24 cellular contexts compared by ENCODE assay signal in the genomic region with DNA sequence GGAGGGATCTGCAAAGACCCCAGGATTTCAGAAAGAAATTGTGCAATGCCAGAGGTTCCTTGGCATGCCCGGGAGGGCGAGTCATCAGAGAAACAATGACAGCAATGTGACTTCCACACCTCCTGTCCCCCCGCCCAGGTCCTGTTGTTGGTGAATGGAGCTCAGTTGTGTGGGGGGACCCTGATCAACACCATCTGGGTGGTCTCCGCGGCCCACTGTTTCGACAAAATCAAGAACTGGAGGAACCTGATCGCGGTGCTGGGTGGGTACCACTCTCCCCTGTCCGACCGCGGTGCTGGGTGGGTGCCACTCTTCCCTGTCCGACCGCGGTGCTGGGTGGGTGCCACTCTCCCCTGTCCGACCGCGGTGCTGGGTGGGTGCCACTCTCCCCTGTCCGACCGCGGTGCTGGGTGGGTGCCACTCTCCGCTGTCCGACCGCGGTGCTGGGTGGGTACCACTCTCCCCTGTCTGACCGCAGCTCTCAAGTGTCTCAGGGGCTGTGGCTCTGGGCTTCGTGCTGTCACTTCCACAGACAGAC. TPM values are rescaled to one million over a fixed set of nuclear protein-coding genes. Genes with fewer than 3 reads are reported as not detected.
DNase-seq lines count a peak whose midpoint lies in the region; TF ChIP-seq lines count a peak whose summit lies in the region.
"Had no signal": no experiment of that assay in that cellular context is flagged by ENCODE, and none has a peak within 500 bp of the region (broad histone marks: within the 10 kb centered on the region; RNA-seq: fewer than 3 reads in every experiment).

No MANE protein-coding gene starts in this region.

- no peak for TF ChIP-seq CTCF in progenitor cell of endocrine pancreas (IDR thresholded peaks at IDR 0.05; ENCODE audit: unreplicated experiment)

- no peaks in the 10 kb centered on the region for H3K36me3 Mint-ChIP-seq in progenitor cell of endocrine pancreas (ENCODE audit: insufficient read depth)
- H3K36me3 Mint-ChIP-seq: activated naive CD8-positive, alpha-beta T cell; CD4-positive, alpha-beta memory T cell had no signal

- no peak for TF ChIP-seq POLR2A in erythroblast (IDR thresholded peaks at IDR 0.05; ENCODE audit: low read length)

- H3K4me1 Mint-ChIP-seq in progenitor cell of endocrine pancreas (ENCODE audit: low read depth): peaks cover 5% of the 10 kb centered on the region

- DNase-seq in AG08395 (ENCODE audit: low spot score) (peak; percentile 52), H7 (peak; percentile 33), islet precursor cell (peak; percentile 76), progenitor cell of endocrine pancreas (ENCODE audit: low spot score, unreplicated experiment) (peak; percentile 5), erythroblast (lab: John Stamatoyannopoulos, UW) (no peak), NCI-H2171 (lab: John Stamatoyannopoulos, UW) (no peak), epidermal melanocyte (ENCODE audit: insufficient read length, low spot score) (no peak)
- DNase-seq in activated CD4-positive, alpha-beta T cell treated with anti-CD3 and anti-CD28 coated beads, Interleukin-2, amount 50 U/mL, for 4 hours: no peak
- DNase-seq: activated CD4-positive, CD25-positive, alpha-beta regulatory T cell; CD4-positive, alpha-beta memory T cell; DMS153; effector CD8-positive, alpha-beta T cell; esophagus squamous epithelium; left colon; NCI-H1105 treated with DMSO at 0.1 percent for 48 hours; NCI-H2081; psoas muscle; stimulated activated CD4-positive, alpha-beta T cell treated with anti-CD3 and anti-CD28 coated beads, Interleukin-12 subunit alpha, Interleukin-12 subunit beta, amount 100 ng/mL, for 4 hours; stimulated activated CD8-positive, alpha-beta memory T cell treated with anti-CD3 and anti-CD28 coated beads, Interleukin-4, amount 100 ng/mL, for 48 hours had no signal

- H3K36me3 ChIP-seq in H7 (replicated peaks; ENCODE audit: control insufficient read depth, insufficient read depth, low read length): no peaks in the 10 kb centered on the region
- H3K36me3 ChIP-seq: esophagus squamous epithelium, Peyer's patch had no signal

- H3K27ac Mint-ChIP-seq in progenitor cell of endocrine pancreas: no peak overlapping the region
- H3K27ac Mint-ChIP-seq: activated naive CD8-positive, alpha-beta T cell; activated T-helper 1 cell treated with anti-CD3 and anti-CD28 coated beads, Interleukin-12 subunit alpha, Interleukin-12 subunit beta, Interleukin-2, Interleukin-4 antibody, amounts not matched to agents 30 ng/mL and 10 ng/mL and 1 ng/mL, durations not matched to agents 14 hours and 24 hours and 36 hours; CD4-positive, alpha-beta memory T cell had no signal

- no peak overlapping the region for H3K4me3 ChIP-seq in H7 (ENCODE audit: insufficient read depth, low read depth, low read length)
- H3K4me3 ChIP-seq: esophagus squamous epithelium, Peyer's patch, psoas muscle had no signal

- no peaks in the 10 kb centered on the region for H3K27me3 ChIP-seq in H7 (ENCODE audit: control insufficient read depth, insufficient read depth, low read length)
- H3K27me3 ChIP-seq: Peyer's patch had no signal

- peaks cover 11% of the 10 kb centered on the region for H3K27me3 Mint-ChIP-seq in progenitor cell of endocrine pancreas
- H3K27me3 Mint-ChIP-seq: activated naive CD8-positive, alpha-beta T cell had no signal

- no peak overlapping the region for H3K4me3 Mint-ChIP-seq in progenitor cell of endocrine pancreas (ENCODE audit: low read depth)
- H3K4me3 Mint-ChIP-seq: activated naive CD8-positive, alpha-beta T cell; activated T-helper 1 cell treated with anti-CD3 and anti-CD28 coated beads, Interleukin-12 subunit alpha, Interleukin-12 subunit beta, Interleukin-2, Interleukin-4 antibody, amounts not matched to agents 30 ng/mL and 10 ng/mL and 1 ng/mL, durations not matched to agents 14 hours and 24 hours and 36 hours; CD4-positive, alpha-beta memory T cell had no signal

- no peaks in the 10 kb centered on the region for H3K9me3 Mint-ChIP-seq in progenitor cell of endocrine pancreas (ENCODE audit: low read depth)
- H3K9me3 Mint-ChIP-seq: activated T-helper 1 cell treated with anti-CD3 and anti-CD28 coated beads, Interleukin-12 subunit alpha, Interleukin-12 subunit beta, Interleukin-2, Interleukin-4 antibody, amounts not matched to agents 30 ng/mL and 10 ng/mL and 1 ng/mL, durations not matched to agents 14 hours and 24 hours and 36 hours; CD4-positive, alpha-beta memory T cell had no signal

RNA-seq across cellular contexts. Expression of a gene that starts 5.2 kb away (rescaled TPM):
- 1.3 and 2.1 TPM in 2 replicates for total RNA-seq in H7 (2014; rRNA removed; shearing (Covaris generic))
- 29.7 and 30.2 TPM in 2 replicates for total RNA-seq in progenitor cell of endocrine pancreas
- total RNA-seq: activated T-helper 1 cell treated with anti-CD3 and anti-CD28 coated beads, Interleukin-12 subunit alpha, Interleukin-12 subunit beta, Interleukin-2, Interleukin-4 antibody, amounts not matched to agents 30 ng/mL and 10 ng/mL and 1 ng/mL, durations not matched to agents 14 hours and 24 hours and 36 hours; CD4-positive, alpha-beta memory T cell had no signal

RNA-seq across cellular contexts. Expression of a gene that starts 11.8 kb away (rescaled TPM):
- 0.28 and 1.5 TPM in 2 replicates for total RNA-seq in H7 (2014; rRNA removed; shearing (Covaris generic))
- 5.7 and 7.3 TPM in 2 replicates for total RNA-seq in progenitor cell of endocrine pancreas
- total RNA-seq: activated T-helper 1 cell treated with anti-CD3 and anti-CD28 coated beads, Interleukin-12 subunit alpha, Interleukin-12 subunit beta, Interleukin-2, Interleukin-4 antibody, amounts not matched to agents 30 ng/mL and 10 ng/mL and 1 ng/mL, durations not matched to agents 14 hours and 24 hours and 36 hours; CD4-positive, alpha-beta memory T cell; esophagus squamous epithelium had no signal

RNA-seq across cellular contexts. Expression of a gene that starts 41.0 kb away (rescaled TPM):
- total RNA-seq in H7 (2014; rRNA removed; shearing (Covaris generic)): not detected in 2 replicates
- total RNA-seq in progenitor cell of endocrine pancreas: not detected in 2 replicates
- total RNA-seq: activated T-helper 1 cell treated with anti-CD3 and anti-CD28 coated beads, Interleukin-12 subunit alpha, Interleukin-12 subunit beta, Interleukin-2, Interleukin-4 antibody, amounts not matched to agents 30 ng/mL and 10 ng/mL and 1 ng/mL, durations not matched to agents 14 hours and 24 hours and 36 hours; CD4-positive, alpha-beta memory T cell; cerebellum; esophagus squamous epithelium; left colon; NCI-H460; psoas muscle had no signal

Comparison
In these comparisons a context has a peak if more than half of its experiments do, and no peak if none do; other contexts are left out.
1. DNase-seq: peak in AG08395 (single experiment), H7 (single experiment), islet precursor cell (single experiment) and progenitor cell of endocrine pancreas (single experiment); none in erythroblast (0 of 2), NCI-H2171 (single experiment), epidermal melanocyte (single experiment) and activated CD4-positive, alpha-beta T cell treated with anti-CD3 and anti-CD28 coated beads, Interleukin-2, amount 50 U/mL, for 4 hours (0 of 2).